ENCODE assay signal across 8 cellular contexts in the genomic region with DNA sequence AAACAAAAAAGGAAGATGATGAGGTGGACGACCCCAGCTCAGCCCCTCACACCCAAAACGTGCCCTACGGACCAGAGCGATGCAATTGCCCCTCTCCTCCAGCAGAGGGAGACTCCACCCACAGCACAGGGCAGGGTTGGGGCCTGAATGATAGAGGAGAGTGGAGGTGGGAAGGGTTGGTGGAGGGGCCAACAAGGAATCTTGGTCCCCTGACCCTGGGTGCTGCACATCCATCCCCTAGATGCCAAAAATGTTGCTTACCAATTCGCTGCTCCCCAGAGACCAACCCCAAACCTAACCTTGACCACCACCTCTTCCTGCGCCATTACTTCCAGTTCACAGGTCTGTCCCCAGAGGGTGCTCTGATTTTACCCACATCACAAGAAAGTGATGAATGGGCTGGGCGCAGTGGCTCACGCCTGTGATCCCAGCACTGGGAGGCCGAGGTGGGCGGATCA. TPM values are rescaled to one million over a fixed set of nuclear protein-coding genes. Genes with fewer than 3 reads are reported as not detected.
DNase-seq lines count a peak whose midpoint lies in the region; ATAC-seq lines count a peak whose summit lies in the region.

No MANE protein-coding gene starts in this region.

- H3K4me1 ChIP-seq in Karpas-422 (ENCODE audit: low read length), result peaks cover 16% of the 10 kb centered on the region
- no peaks in the 10 kb centered on the region for H3K4me1 ChIP-seq in effector memory CD4-positive, alpha-beta T cell (ENCODE audit: control insufficient read depth, insufficient read depth, low read length, poor library complexity, severe bottlenecking)

- H3K9me2 ChIP-seq in Karpas-422 (replicated peaks; ENCODE audit: insufficient read depth, low read length), result no peaks in the 10 kb centered on the region

- no peak overlapping the region for H3K4me2 ChIP-seq in Karpas-422 (ENCODE audit: low read depth, low read length, poor library complexity, severe bottlenecking)

- no peaks in the 10 kb centered on the region for H3K9me3 Mint-ChIP-seq in activated CD4-positive, alpha-beta T cell treated with anti-CD3 and anti-CD28 coated beads, Interleukin-2, amount 10 ng/mL, durations not matched to agents 24 days and 14 days
- H3K9me3 Mint-ChIP-seq in natural killer cell treated with Interleukin-12 subunit alpha and Interleukin-12 subunit beta and Interleukin-15 and Interleukin-18, amount 100 ng/mL, for 72 hours, result no peaks in the 10 kb centered on the region

- H3K79me2 ChIP-seq in Karpas-422 (ENCODE audit: low read length), result no peaks in the 10 kb centered on the region

- H3K4me3 Mint-ChIP-seq in activated CD4-positive, alpha-beta T cell treated with anti-CD3 and anti-CD28 coated beads, Interleukin-2, amount 10 ng/mL, durations not matched to agents 24 days and 14 days, result no peak overlapping the region
- peak overlapping the region; percentile 54 for H3K4me3 Mint-ChIP-seq in natural killer cell treated with Interleukin-12 subunit alpha and Interleukin-12 subunit beta and Interleukin-15 and Interleukin-18, amount 100 ng/mL, for 72 hours

- H3K27ac Mint-ChIP-seq in activated CD4-positive, alpha-beta T cell treated with anti-CD3 and anti-CD28 coated beads, Interleukin-2, amount 10 ng/mL, durations not matched to agents 24 days and 14 days, result peak overlapping the region; percentile 26
- peak overlapping the region; percentile 68 to 90 for H3K27ac Mint-ChIP-seq in natural killer cell treated with Interleukin-12 subunit alpha and Interleukin-12 subunit beta and Interleukin-15 and Interleukin-18, amount 100 ng/mL, for 72 hours

- peaks cover 22% of the 10 kb centered on the region for H3K4me1 Mint-ChIP-seq in activated CD4-positive, alpha-beta T cell treated with anti-CD3 and anti-CD28 coated beads, Interleukin-2, amount 10 ng/mL, durations not matched to agents 24 days and 14 days
- peaks cover 19 to 28% of the 10 kb centered on the region in 2 donors for H3K4me1 Mint-ChIP-seq in natural killer cell treated with Interleukin-12 subunit alpha and Interleukin-12 subunit beta and Interleukin-15 and Interleukin-18, amount 100 ng/mL, for 72 hours (ENCODE audit: low read depth in 2 of 2)

- no peaks in the 10 kb centered on the region for H3K27me3 ChIP-seq in Karpas-422 (ENCODE audit: low read length)
- H3K27me3 ChIP-seq in effector memory CD4-positive, alpha-beta T cell (replicated peaks; ENCODE audit: control insufficient read depth, insufficient read depth, low read length, poor library complexity, severe bottlenecking), result no peaks in the 10 kb centered on the region

- 0 out of 2 replicates have a peak, but pooled peaks cover 4% of the 10 kb centered on the region for H3K36me3 ChIP-seq in Karpas-422 (ENCODE audit: insufficient read depth, low read length)
- H3K36me3 ChIP-seq in effector memory CD4-positive, alpha-beta T cell (ENCODE audit: control insufficient read depth, insufficient read depth, low read length), result peaks cover under 1% of the 10 kb centered on the region

- H2AFZ ChIP-seq in Karpas-422 (ENCODE audit: low read length), result no peak overlapping the region

- intact Hi-C loops in activated CD4-positive, alpha-beta T cell treated with anti-CD3 and anti-CD28 coated beads, Interleukin-2, amount 10 ng/mL, durations not matched to agents 24 days and 14 days (cut with micrococcal nuclease), result loop anchor here (1.0 to 5.0 kb wide), 2 partner anchors 40 to 144 kb away; partner anchors contain the start of gene HASPIN

- no peaks in the 10 kb centered on the region for H3K27me3 Mint-ChIP-seq in activated CD4-positive, alpha-beta T cell treated with anti-CD3 and anti-CD28 coated beads, Interleukin-2, amount 10 ng/mL, durations not matched to agents 24 days and 14 days
- H3K27me3 Mint-ChIP-seq in natural killer cell treated with Interleukin-12 subunit alpha and Interleukin-12 subunit beta and Interleukin-15 and Interleukin-18, amount 100 ng/mL, for 72 hours, result no peaks in the 10 kb centered on the region

- H3K9ac ChIP-seq in Karpas-422 (ENCODE audit: low read length), result no peak overlapping the region

- no peak overlapping the region for H3K27ac ChIP-seq in Karpas-422 (ENCODE audit: low read length)
- H3K27ac ChIP-seq in effector memory CD4-positive, alpha-beta T cell (ENCODE audit: insufficient read depth, low read length, poor library complexity, severe bottlenecking), result no peak overlapping the region

- H4K20me1 ChIP-seq in Karpas-422 (ENCODE audit: insufficient read depth, low read depth, low read length), result no peaks in the 10 kb centered on the region

- no peaks in the 10 kb centered on the region for H3K9me3 ChIP-seq in Karpas-422 (ENCODE audit: low read length)
- no peaks in the 10 kb centered on the region for H3K9me3 ChIP-seq in effector memory CD4-positive, alpha-beta T cell (ENCODE audit: control insufficient read depth, low read length)

- no peak overlapping the region for H3K4me3 ChIP-seq in Karpas-422 (ENCODE audit: low read length)
- no peak overlapping the region for H3K4me3 ChIP-seq in effector memory CD4-positive, alpha-beta T cell (ENCODE audit: insufficient read depth, low read depth, low read length, poor library complexity, severe bottlenecking)

- H3K36me3 Mint-ChIP-seq in activated CD4-positive, alpha-beta T cell treated with anti-CD3 and anti-CD28 coated beads, Interleukin-2, amount 10 ng/mL, durations not matched to agents 24 days and 14 days (ENCODE audit: low read depth), result peaks cover 35% of the 10 kb centered on the region
- H3K36me3 Mint-ChIP-seq in natural killer cell treated with Interleukin-12 subunit alpha and Interleukin-12 subunit beta and Interleukin-15 and Interleukin-18, amount 100 ng/mL, for 72 hours, result no peaks in the 10 kb centered on the region

- DNase-seq in NCI-H2227 (lab: John Stamatoyannopoulos, UW; ENCODE audit: unreplicated experiment), result peak; percentile 38
- no peak for DNase-seq in NCI-H2227 treated with DMSO at 0.1 percent for 48 hours (lab: John Stamatoyannopoulos, UW)
- peak; percentile 88 for DNase-seq in Karpas-422
- peak; percentile 88 for DNase-seq in activated CD4-positive, alpha-beta T cell treated with anti-CD3 and anti-CD28 coated beads, Interleukin-2, amount 10 ng/mL, durations not matched to agents 24 days and 14 days
- peak; percentile 21 to 41 (median 21) for DNase-seq in effector memory CD4-positive, alpha-beta T cell
- DNase-seq in natural killer cell treated with Interleukin-12 subunit alpha and Interleukin-12 subunit beta and Interleukin-15 and Interleukin-18, amount 100 ng/mL, for 72 hours (ENCODE audit: low spot score), result no peak
- no peak for DNase-seq in dedifferentiated amniotic fluid mesenchymal stem cell (ENCODE audit: extremely low spot score)
- DNase-seq in hippocampal formation (lab: John Stamatoyannopoulos, UW), result no peak

- peak; percentile 72 to 74 for ATAC-seq in natural killer cell treated with Interleukin-12 subunit alpha and Interleukin-12 subunit beta and Interleukin-15 and Interleukin-18, amount 100 ng/mL, for 72 hours

RNA-seq across cellular contexts. Expression of gene P2RX5, which starts 12.9 kb away (rescaled TPM):
- total RNA-seq in Karpas-422 (2014; rRNA removed; shearing (Covaris generic); ENCODE audit: low replicate concordance), result 60.4 and 86.1 TPM in 2 replicates
- total RNA-seq in activated CD4-positive, alpha-beta T cell treated with anti-CD3 and anti-CD28 coated beads, Interleukin-2, amount 10 ng/mL, durations not matched to agents 24 days and 14 days, result 92.3 and 92.8 TPM in 2 replicates
- 1,000 to 10,000 TPM; 2,596 to 3,366 TPM for total RNA-seq in natural killer cell treated with Interleukin-12 subunit alpha and Interleukin-12 subunit beta and Interleukin-15 and Interleukin-18, amount 100 ng/mL, for 72 hours

RNA-seq across cellular contexts. Expression of gene EMC6, which starts 14.5 kb away (rescaled TPM):
- 21.0 and 34.2 TPM in 2 replicates for total RNA-seq in Karpas-422 (2014; rRNA removed; shearing (Covaris generic); ENCODE audit: low replicate concordance)
- total RNA-seq in activated CD4-positive, alpha-beta T cell treated with anti-CD3 and anti-CD28 coated beads, Interleukin-2, amount 10 ng/mL, durations not matched to agents 24 days and 14 days, result 69.4 and 70.5 TPM in 2 replicates
- 10 to 100 TPM; 43.7 to 56.2 TPM for total RNA-seq in natural killer cell treated with Interleukin-12 subunit alpha and Interleukin-12 subunit beta and Interleukin-15 and Interleukin-18, amount 100 ng/mL, for 72 hours

RNA-seq across cellular contexts. Expression of gene TAX1BP3, which starts 14.7 kb away (rescaled TPM):
- total RNA-seq in Karpas-422 (2014; rRNA removed; shearing (Covaris generic); ENCODE audit: low replicate concordance), result 31.5 and 39.5 TPM in 2 replicates
- 28.7 and 29.0 TPM in 2 replicates for total RNA-seq in activated CD4-positive, alpha-beta T cell treated with anti-CD3 and anti-CD28 coated beads, Interleukin-2, amount 10 ng/mL, durations not matched to agents 24 days and 14 days
- 100 to 1,000 TPM; 135 to 204 TPM for total RNA-seq in natural killer cell treated with Interleukin-12 subunit alpha and Interleukin-12 subunit beta and Interleukin-15 and Interleukin-18, amount 100 ng/mL, for 72 hours

RNA-seq across cellular contexts. Expression of gene HASPIN, which starts 40.6 kb away (rescaled TPM):
- 17.5 and 20.3 TPM in 2 replicates for total RNA-seq in Karpas-422 (2014; rRNA removed; shearing (Covaris generic); ENCODE audit: low replicate concordance)
- 25.1 and 25.3 TPM in 2 replicates for total RNA-seq in activated CD4-positive, alpha-beta T cell treated with anti-CD3 and anti-CD28 coated beads, Interleukin-2, amount 10 ng/mL, durations not matched to agents 24 days and 14 days
- 10 to 100 TPM; 44.2 to 64.6 TPM for total RNA-seq in natural killer cell treated with Interleukin-12 subunit alpha and Interleukin-12 subunit beta and Interleukin-15 and Interleukin-18, amount 100 ng/mL, for 72 hours

RNA-seq across cellular contexts. Expression of gene CTNS, which starts 46.5 kb away (rescaled TPM):
- total RNA-seq in Karpas-422 (2014; rRNA removed; shearing (Covaris generic); ENCODE audit: low replicate concordance), result 21.1 and 27.3 TPM in 2 replicates
- total RNA-seq in activated CD4-positive, alpha-beta T cell treated with anti-CD3 and anti-CD28 coated beads, Interleukin-2, amount 10 ng/mL, durations not matched to agents 24 days and 14 days, result 46.7 and 48.1 TPM in 2 replicates
- 10 to 100 TPM; 11.1 to 24.5 TPM for total RNA-seq in natural killer cell treated with Interleukin-12 subunit alpha and Interleukin-12 subunit beta and Interleukin-15 and Interleukin-18, amount 100 ng/mL, for 72 hours

Comparison
In these comparisons a context has a peak if more than half of its experiments do, and no peak if none do; other contexts are left out.
1. DNase-seq: peak in NCI-H2227 (single experiment), Karpas-422 (single experiment), activated CD4-positive, alpha-beta T cell treated with anti-CD3 and anti-CD28 coated beads, Interleukin-2, amount 10 ng/mL, durations not matched to agents 24 days and 14 days (single experiment) and effector memory CD4-positive, alpha-beta T cell (3 of 3); none in NCI-H2227 treated with DMSO at 0.1 percent for 48 hours (single experiment), natural killer cell treated with Interleukin-12 subunit alpha and Interleukin-12 subunit beta and Interleukin-15 and Interleukin-18, amount 100 ng/mL, for 72 hours (single experiment), dedifferentiated amniotic fluid mesenchymal stem cell (single experiment) and hippocampal formation (0 of 2).
2. RNA of gene P2RX5, which starts 12.9 kb away (total RNA-seq): 2,596 to 3,366 TPM in natural killer cell treated with Interleukin-12 subunit alpha and Interleukin-12 subunit beta and Interleukin-15 and Interleukin-18, amount 100 ng/mL, for 72 hours; 92.3 to 92.8 TPM in activated CD4-positive, alpha-beta T cell treated with anti-CD3 and anti-CD28 coated beads, Interleukin-2, amount 10 ng/mL, durations not matched to agents 24 days and 14 days and 60.4 to 86.1 TPM in Karpas-422; every median in the first group is over 10 times any median in the second.